ENCODE assay signal across 16 cellular contexts in the genomic region with DNA sequence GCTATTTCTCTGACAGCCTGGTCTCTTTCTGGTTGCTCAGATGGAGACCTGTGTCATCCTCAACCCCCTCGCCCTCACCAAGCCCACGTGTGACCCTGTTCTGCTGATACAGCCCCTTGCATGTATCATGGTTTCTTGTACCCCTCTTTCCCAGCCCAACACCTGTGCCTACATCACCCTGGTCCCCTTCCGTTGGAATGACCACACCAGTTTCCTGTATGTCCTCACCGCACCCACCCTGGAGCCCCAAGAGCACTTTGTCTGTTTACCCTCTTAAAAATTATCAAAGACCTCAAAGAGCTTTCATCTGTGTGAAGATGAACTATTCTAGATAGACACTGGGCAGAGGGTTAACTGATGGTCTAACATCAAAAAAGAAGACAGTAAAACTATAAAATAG.
DNase-seq lines count a peak whose midpoint lies in the region; ATAC-seq and TF ChIP-seq lines count a peak whose summit lies in the region.
"Had no signal": no experiment of that assay in that cellular context is flagged by ENCODE, and none has a peak within 500 bp of the region (broad histone marks: within the 10 kb centered on the region; RNA-seq: fewer than 3 reads in every experiment).

No MANE protein-coding gene starts in this region.

- no peak for TF ChIP-seq CTCF in activated CD8-positive, alpha-beta T cell treated with anti-CD3 and anti-CD28 coated beads for 36 hours (IDR thresholded peaks at IDR 0.05)

- H3K36me3 Mint-ChIP-seq in activated CD8-positive, alpha-beta T cell treated with anti-CD3 and anti-CD28 coated beads, Interleukin-2, amount 10 ng/mL, durations not matched to agents 7 days and 5 days (ENCODE audit: low read depth), result peaks cover 19% of the 10 kb centered on the region
- H3K36me3 Mint-ChIP-seq in activated CD8-positive, alpha-beta T cell treated with anti-CD3 and anti-CD28 coated beads for 36 hours (ENCODE audit: low read depth), result peaks cover 37% of the 10 kb centered on the region
- H3K36me3 Mint-ChIP-seq in activated naive CD8-positive, alpha-beta T cell treated with anti-CD3 and anti-CD28 coated beads, Interleukin-2, amount 50 U/mL, for 24 hours (ENCODE audit: low read depth), result peaks cover 51% of the 10 kb centered on the region

- no peak overlapping the region for H3K4me3 Mint-ChIP-seq in activated CD8-positive, alpha-beta T cell treated with anti-CD3 and anti-CD28 coated beads, Interleukin-2, amount 10 ng/mL, durations not matched to agents 7 days and 5 days
- no peak overlapping the region for H3K4me3 Mint-ChIP-seq in activated CD8-positive, alpha-beta T cell treated with anti-CD3 and anti-CD28 coated beads for 36 hours
- H3K4me3 Mint-ChIP-seq in activated naive CD8-positive, alpha-beta T cell treated with anti-CD3 and anti-CD28 coated beads, Interleukin-2, amount 50 U/mL, for 24 hours, result no peak overlapping the region
- no peak overlapping the region for H3K4me3 Mint-ChIP-seq in stimulated activated naive CD8-positive, alpha-beta T cell treated with anti-CD3 and anti-CD28 coated beads, Interleukin-15, amount 100 ng/mL, for 72 hours

- ATAC-seq in activated CD8-positive, alpha-beta T cell treated with anti-CD3 and anti-CD28 coated beads, Interleukin-2, amount 10 ng/mL, durations not matched to agents 7 days and 5 days, result no peak
- no peak for ATAC-seq in activated CD8-positive, alpha-beta T cell treated with anti-CD3 and anti-CD28 coated beads for 36 hours
- ATAC-seq in activated naive CD8-positive, alpha-beta T cell treated with anti-CD3 and anti-CD28 coated beads, Interleukin-2, amount 50 U/mL, for 24 hours, result no peak
- no peak for ATAC-seq in stimulated activated naive CD8-positive, alpha-beta T cell treated with anti-CD3 and anti-CD28 coated beads, Interleukin-15, amount 100 ng/mL, for 72 hours
- ATAC-seq in HG03039 (IDR thresholded peaks at IDR 0.05; ENCODE audit: unreplicated experiment), result no peak

- no peaks in the 10 kb centered on the region for H3K9me3 Mint-ChIP-seq in activated CD8-positive, alpha-beta T cell treated with anti-CD3 and anti-CD28 coated beads, Interleukin-2, amount 10 ng/mL, durations not matched to agents 7 days and 5 days (ENCODE audit: insufficient read depth)
- H3K9me3 Mint-ChIP-seq in activated CD8-positive, alpha-beta T cell treated with anti-CD3 and anti-CD28 coated beads for 36 hours, result no peaks in the 10 kb centered on the region
- H3K9me3 Mint-ChIP-seq in activated naive CD8-positive, alpha-beta T cell treated with anti-CD3 and anti-CD28 coated beads, Interleukin-2, amount 50 U/mL, for 24 hours, result no peaks in the 10 kb centered on the region
- no peaks in the 10 kb centered on the region for H3K9me3 Mint-ChIP-seq in stimulated activated naive CD8-positive, alpha-beta T cell treated with anti-CD3 and anti-CD28 coated beads, Interleukin-15, amount 100 ng/mL, for 72 hours

- intact Hi-C loops in activated CD8-positive, alpha-beta T cell treated with anti-CD3 and anti-CD28 coated beads for 36 hours (cut with micrococcal nuclease), result no loop called here

- POLR2A ChIA-PET in activated CD8-positive, alpha-beta T cell treated with anti-CD3 and anti-CD28 coated beads, Interleukin-2, amount 10 ng/mL, durations not matched to agents 7 days and 5 days (lab: Charles Lee), result no interaction called here
- POLR2A ChIA-PET in activated CD8-positive, alpha-beta T cell treated with anti-CD3 and anti-CD28 coated beads for 36 hours (lab: Charles Lee), result interaction anchor here (0.6 kb wide), 1 partner anchor 348 kb away, joined by 3 read pairs; no protein-coding TSS in a partner anchor

- peaks cover 7% of the 10 kb centered on the region for H3K4me1 Mint-ChIP-seq in activated CD8-positive, alpha-beta T cell treated with anti-CD3 and anti-CD28 coated beads, Interleukin-2, amount 10 ng/mL, durations not matched to agents 7 days and 5 days (ENCODE audit: low read depth)
- H3K4me1 Mint-ChIP-seq in activated CD8-positive, alpha-beta T cell treated with anti-CD3 and anti-CD28 coated beads for 36 hours (ENCODE audit: low read depth), result peaks cover 29% of the 10 kb centered on the region
- H3K4me1 Mint-ChIP-seq in activated naive CD8-positive, alpha-beta T cell treated with anti-CD3 and anti-CD28 coated beads, Interleukin-2, amount 50 U/mL, for 24 hours, result peaks cover 54% of the 10 kb centered on the region
- H3K4me1 Mint-ChIP-seq in stimulated activated naive CD8-positive, alpha-beta T cell treated with anti-CD3 and anti-CD28 coated beads, Interleukin-15, amount 100 ng/mL, for 72 hours, result peaks cover 37% of the 10 kb centered on the region

- H3K4me3 ChIP-seq in Jurkat, Clone E6-1 (ENCODE audit: low read length), result no peak overlapping the region; the same call in 1 of the 2 replicates

- no peak for DNase-seq in activated CD8-positive, alpha-beta T cell treated with anti-CD3 and anti-CD28 coated beads, Interleukin-2, amount 10 ng/mL, durations not matched to agents 7 days and 5 days
- DNase-seq in activated CD8-positive, alpha-beta T cell treated with anti-CD3 and anti-CD28 coated beads for 36 hours, result no peak
- DNase-seq in Jurkat, Clone E6-1 (ENCODE audit: low read depth, low spot score), result peak; percentile 94
- DNase-seq in activated naive CD8-positive, alpha-beta T cell treated with anti-CD3 and anti-CD28 coated beads, Interleukin-2, amount 50 U/mL, for 24 hours, result no peak
- no peak for DNase-seq in stimulated activated naive CD8-positive, alpha-beta T cell treated with anti-CD3 and anti-CD28 coated beads, Interleukin-15, amount 100 ng/mL, for 72 hours
- no peak for DNase-seq in activated CD8-positive, alpha-beta memory T cell treated with anti-CD3 and anti-CD28 coated beads, Interleukin-2, amount 50 U/mL, for 4 hours
- DNase-seq: C1 segment of cervical spinal cord, GOT3, KBM-7, NCI-H1048, NCI-H1436 treated with DMSO at 0.1 percent for 48 hours, NCI-H2081, NCI-H510A, NCI-H774, RPMI8226 had no signal

- H3K27me3 Mint-ChIP-seq in activated CD8-positive, alpha-beta T cell treated with anti-CD3 and anti-CD28 coated beads, Interleukin-2, amount 10 ng/mL, durations not matched to agents 7 days and 5 days (ENCODE audit: low read depth), result no peaks in the 10 kb centered on the region
- no peaks in the 10 kb centered on the region for H3K27me3 Mint-ChIP-seq in activated CD8-positive, alpha-beta T cell treated with anti-CD3 and anti-CD28 coated beads for 36 hours
- H3K27me3 Mint-ChIP-seq in activated naive CD8-positive, alpha-beta T cell treated with anti-CD3 and anti-CD28 coated beads, Interleukin-2, amount 50 U/mL, for 24 hours, result no peaks in the 10 kb centered on the region
- H3K27me3 Mint-ChIP-seq in stimulated activated naive CD8-positive, alpha-beta T cell treated with anti-CD3 and anti-CD28 coated beads, Interleukin-15, amount 100 ng/mL, for 72 hours, result no peaks in the 10 kb centered on the region

- peak overlapping the region; percentile 66 for H3K27ac Mint-ChIP-seq in activated CD8-positive, alpha-beta T cell treated with anti-CD3 and anti-CD28 coated beads, Interleukin-2, amount 10 ng/mL, durations not matched to agents 7 days and 5 days
- no peak overlapping the region for H3K27ac Mint-ChIP-seq in activated CD8-positive, alpha-beta T cell treated with anti-CD3 and anti-CD28 coated beads for 36 hours
- H3K27ac Mint-ChIP-seq in activated naive CD8-positive, alpha-beta T cell treated with anti-CD3 and anti-CD28 coated beads, Interleukin-2, amount 50 U/mL, for 24 hours, result peak overlapping the region; percentile 25
- peak overlapping the region; percentile 7 to 92 for H3K27ac Mint-ChIP-seq in stimulated activated naive CD8-positive, alpha-beta T cell treated with anti-CD3 and anti-CD28 coated beads, Interleukin-15, amount 100 ng/mL, for 72 hours

- CTCF ChIA-PET in activated CD8-positive, alpha-beta T cell treated with anti-CD3 and anti-CD28 coated beads, Interleukin-2, amount 10 ng/mL, durations not matched to agents 7 days and 5 days (lab: Charles Lee), result interaction anchor here (0.9 to 1.4 kb wide), 2 partner anchors 25 to 59 kb away, joined by 3 read pairs; no protein-coding TSS in a partner anchor
- CTCF ChIA-PET in activated CD8-positive, alpha-beta T cell treated with anti-CD3 and anti-CD28 coated beads for 36 hours (lab: Charles Lee), result no interaction called here
